Comparison of ENCODE assay signal across 12 cellular contexts in genomic region chr20:48339147-48339985, GRCh38.
DNase-seq lines count a peak whose midpoint lies in the region; ATAC-seq and TF ChIP-seq lines count a peak whose summit lies in the region.
"Had no signal": no experiment of that assay in that cellular context is flagged by ENCODE, and none has a peak within 500 bp of the region (broad histone marks: within the 10 kb centered on the region; RNA-seq: fewer than 3 reads in every experiment).

No MANE protein-coding gene starts in this region.

- peak overlapping the region; percentile 78 for H3K4me2 ChIP-seq in SK-N-SH
- peak overlapping the region; percentile 28 for H3K4me2 ChIP-seq in hepatocyte

- POLR2A ChIA-PET in SK-N-SH (lab: Yijun Ruan, JAX): no interaction called here

- no peak for TF ChIP-seq RAD21 in SK-N-SH (IDR thresholded peaks at IDR 0.05; ENCODE audit: low read length)

- peaks cover 5% of the 10 kb centered on the region for H3F3A ChIP-seq in SK-N-SH (replicated peaks; ENCODE audit: insufficient read depth)

- DNase-seq in left cardiac atrium: no peak
- no peak for DNase-seq in right atrium auricular region (ENCODE audit: low spot score)
- no peak for DNase-seq in SK-N-SH
- peak; percentile 55 for DNase-seq in hepatocyte (ENCODE audit: low spot score)
- no peak for DNase-seq in aorta
- no peak for DNase-seq in NCI-H2227 (lab: John Stamatoyannopoulos, UW; ENCODE audit: unreplicated experiment)
- DNase-seq: activated CD4-positive, alpha-beta T cell treated with anti-CD3 and anti-CD28 coated beads, Interleukin-2, amount 50 U/mL, for 1 hour; Karpas-422 had no signal

- WGBS in SK-N-SH (ENCODE audit: low lambda C conversion rate): 57% methylated on average over 13 of the region's 13 CpGs
- 37% methylated on average over 13 of the region's 13 CpGs for WGBS in hepatocyte (ENCODE audit: low lambda C conversion rate, missing lambda C conversion rate)
- WGBS in aorta, 2 donors: 17 to 19% methylated on average over 13 of the region's 13 CpGs

- H3K9ac ChIP-seq in SK-N-SH: peak overlapping the region; percentile 62; the same call in 1 of the 2 replicates
- H3K9ac ChIP-seq: parathyroid adenoma had no signal

- TF ChIP-seq EP300 in SK-N-SH (IDR thresholded peaks at IDR 0.05; ENCODE audit: borderline replicate concordance in 1 of 2, low read depth in 1 of 2, low read length in 1 of 2): peak in 1 of 2 experiments; percentile 37; a peak in 1 of 4 replicates

- no peaks in the 10 kb centered on the region for H3K9me2 ChIP-seq in SK-N-SH
- H3K9me2 ChIP-seq in hepatocyte (replicated peaks; ENCODE audit: insufficient read depth): no peaks in the 10 kb centered on the region

- no peaks in the 10 kb centered on the region for H4K20me1 ChIP-seq in SK-N-SH (ENCODE audit: insufficient read depth)
- H4K20me1 ChIP-seq in hepatocyte (ENCODE audit: insufficient read depth, poor library complexity, severe bottlenecking): no peaks in the 10 kb centered on the region

- H3K27ac ChIP-seq in right atrium auricular region (no peak overlapping the region), SK-N-SH (ENCODE audit: low read depth in 2 of 2, low read length in 1 of 2) (peak overlapping the region; percentile 53 to 87), hepatocyte (peak overlapping the region; percentile 54), aorta (ENCODE audit: low read depth in 1 of 2, low read length in 2 of 2) (no peak overlapping the region)
- H3K27ac ChIP-seq: cardiac muscle cell, parathyroid adenoma had no signal

- no peak overlapping the region for H3K4me3 ChIP-seq in right atrium auricular region
- H3K4me3 ChIP-seq in SK-N-SH (ENCODE audit: low read depth in 2 of 2, low read length in 1 of 2): no peak overlapping the region; a peak in 1 of 4 replicates
- no peak overlapping the region for H3K4me3 ChIP-seq in hepatocyte
- H3K4me3 ChIP-seq in aorta (ENCODE audit: low read length in 2 of 2): no peak overlapping the region
- H3K4me3 ChIP-seq: cardiac muscle cell had no signal

- CTCF ChIA-PET in SK-N-SH (lab: Yijun Ruan, JAX): interaction anchor here (1.5 to 2.7 kb wide), 3 partner anchors 9 to 553 kb away, joined by 5 to 13 read pairs (median 9); no protein-coding TSS in a partner anchor

- no peaks in the 10 kb centered on the region for H3K27me3 ChIP-seq in right atrium auricular region
- H3K27me3 ChIP-seq in SK-N-SH (ENCODE audit: insufficient read depth): no peaks in the 10 kb centered on the region
- H3K27me3 ChIP-seq in hepatocyte: no peaks in the 10 kb centered on the region
- H3K27me3 ChIP-seq in aorta (ENCODE audit: control insufficient read depth in 1 of 2, insufficient read depth in 2 of 2, low read length in 1 of 2): no peaks in the 10 kb centered on the region
- H3K27me3 ChIP-seq: cardiac muscle cell had no signal

- ATAC-seq in left cardiac atrium (peak; percentile 50 to 87), aorta (ENCODE audit: low FRiP score) (peak; percentile 52), HG03342 (IDR thresholded peaks at IDR 0.05; ENCODE audit: unreplicated experiment) (no peak), HG02973 (IDR thresholded peaks at IDR 0.05; ENCODE audit: unreplicated experiment) (no peak)

- H3K79me2 ChIP-seq in SK-N-SH (ENCODE audit: insufficient read depth) (no peaks in the 10 kb centered on the region), hepatocyte (no peaks in the 10 kb centered on the region)
- H3K79me2 ChIP-seq: parathyroid adenoma had no signal

- H3K36me3 ChIP-seq in right atrium auricular region (no peaks in the 10 kb centered on the region), SK-N-SH (replicated peaks in 1 of 2; ENCODE audit: control insufficient read depth in 1 of 2, insufficient read depth in 2 of 2, low read length in 1 of 2) (no peaks in the 10 kb centered on the region), hepatocyte (replicated peaks; ENCODE audit: insufficient read depth, low read depth) (no peaks in the 10 kb centered on the region), aorta (ENCODE audit: control insufficient read depth in 1 of 2, insufficient read depth in 2 of 2, low read length in 1 of 2) (no peaks in the 10 kb centered on the region)
- H3K36me3 ChIP-seq: cardiac muscle cell had no signal

- TF ChIP-seq CTCF in right atrium auricular region (IDR thresholded peaks at IDR 0.05): no peak
- TF ChIP-seq CTCF in SK-N-SH (IDR thresholded peaks at IDR 0.05): no peak
- no peak for TF ChIP-seq CTCF in hepatocyte (IDR thresholded peaks at IDR 0.05; ENCODE audit: poor library complexity)

- no peaks in the 10 kb centered on the region for H3K9me3 ChIP-seq in right atrium auricular region
- no peaks in the 10 kb centered on the region for H3K9me3 ChIP-seq in SK-N-SH
- H3K9me3 ChIP-seq in hepatocyte (ENCODE audit: low read depth): no peaks in the 10 kb centered on the region
- H3K9me3 ChIP-seq in aorta (ENCODE audit: control insufficient read depth, low read length): no peaks in the 10 kb centered on the region

- intact Hi-C loops in left cardiac atrium (cut with DNase I) (no loop called here), aorta (cut with DNase I) (no loop called here)

- peak overlapping the region; percentile 57; the same call in 1 of the 2 replicates for H2AFZ ChIP-seq in SK-N-SH (ENCODE audit: low read depth)
- H2AFZ ChIP-seq in hepatocyte: no peak overlapping the region
- H2AFZ ChIP-seq: parathyroid adenoma had no signal

- H3K4me1 ChIP-seq in right atrium auricular region (no peaks in the 10 kb centered on the region), SK-N-SH (ENCODE audit: control insufficient read depth in 1 of 2, insufficient read depth in 2 of 2, low read depth in 1 of 2, low read length in 1 of 2) (peaks cover 2 to 8% of the 10 kb centered on the region in 2 experiments; a peak in 1 of 4 replicates), hepatocyte (ENCODE audit: insufficient read depth) (peaks cover 4% of the 10 kb centered on the region), aorta (ENCODE audit: control insufficient read depth in 1 of 2, insufficient read depth in 2 of 2, low read length in 2 of 2) (no peaks in the 10 kb centered on the region)
- H3K4me1 ChIP-seq: parathyroid adenoma had no signal

TF ChIP-seq in SK-N-SH, 30 proteins besides CTCF, POLR2A, EP300 and RAD21 (continues in another document):
- TF ChIP-seq RFX5 (IDR thresholded peaks at IDR 0.05; ENCODE audit: low read length) (no peak), TEAD4 (IDR thresholded peaks at IDR 0.05; ENCODE audit: borderline replicate concordance, insufficient read depth) (no peak), REST (IDR thresholded peaks at IDR 0.05; ENCODE audit: low read depth, low read length) (no peak), NFIC (IDR thresholded peaks at IDR 0.05; ENCODE audit: borderline replicate concordance) (0 out of 2 replicates have a peak, but pooled peaks have one; percentile 18), MEF2A (IDR thresholded peaks at IDR 0.05; ENCODE audit: borderline replicate concordance, low read depth) (no peak), PBX3 (IDR thresholded peaks at IDR 0.05) (peak; percentile 66), TAF1 (IDR thresholded peaks at IDR 0.05; ENCODE audit: borderline replicate concordance, low read depth, low read length) (no peak), JUND (IDR thresholded peaks at IDR 0.05) (peak; percentile 59), SMC3 (IDR thresholded peaks at IDR 0.05; ENCODE audit: low read depth, low read length) (no peak), TCF12 (IDR thresholded peaks at IDR 0.05) (peak; percentile 70), POLR2AphosphoS5 (IDR thresholded peaks at IDR 0.05; ENCODE audit: low read depth, low read length) (no peak), FOSL2 (IDR thresholded peaks at IDR 0.05; ENCODE audit: borderline replicate concordance, low read depth) (no peak; the same call in 1 of the 2 replicates), RCOR1 (IDR thresholded peaks at IDR 0.05; ENCODE audit: low read length) (no peak), FOXM1 (IDR thresholded peaks at IDR 0.05; ENCODE audit: low read depth) (no peak), RXRA (IDR thresholded peaks at IDR 0.05; ENCODE audit: borderline replicate concordance, low read depth) (peak; percentile 83), YY1 (IDR thresholded peaks at IDR 0.05; ENCODE audit: low read depth) (no peak), SIN3A (IDR thresholded peaks at IDR 0.05; ENCODE audit: borderline replicate concordance, low read depth, low read length) (no peak)

Comparison
In these comparisons a context has a peak if more than half of its experiments do, and no peak if none do; other contexts are left out.
1. ATAC-seq: peak in left cardiac atrium (2 of 2) and aorta (single experiment); none in HG03342 (single experiment) and HG02973 (single experiment).
2. H3K27ac ChIP-seq: peak in SK-N-SH (2 of 2) and hepatocyte (single experiment); none in right atrium auricular region (0 of 2) and aorta (0 of 2).